In genomic region chr1:188188317-188188716, GRCh38 we compare ENCODE assay signal across 1 cellular context.
TF ChIP-seq lines count a peak whose summit lies in the region.

No MANE protein-coding gene starts in this region.

TF ChIP-seq in WTC11, 78 proteins besides CTCF, POLR2A, EP300 and RAD21 (continued from another document):
- TF ChIP-seq STAT6 (CRISPR knock-in tag; conservative IDR thresholded peaks at IDR 0.05; ENCODE audit: low read depth) = no peak
- TF ChIP-seq ZNF281 (CRISPR knock-in tag; IDR thresholded peaks at IDR 0.05) = no peak
- no peak for TF ChIP-seq NFATC4 (CRISPR knock-in tag; IDR thresholded peaks at IDR 0.05)
- TF ChIP-seq ZNF138 (CRISPR knock-in tag; conservative IDR thresholded peaks at IDR 0.05) = no peak
- TF ChIP-seq MAX (CRISPR knock-in tag; IDR thresholded peaks at IDR 0.05) = no peak
- TF ChIP-seq, protein P1, sequence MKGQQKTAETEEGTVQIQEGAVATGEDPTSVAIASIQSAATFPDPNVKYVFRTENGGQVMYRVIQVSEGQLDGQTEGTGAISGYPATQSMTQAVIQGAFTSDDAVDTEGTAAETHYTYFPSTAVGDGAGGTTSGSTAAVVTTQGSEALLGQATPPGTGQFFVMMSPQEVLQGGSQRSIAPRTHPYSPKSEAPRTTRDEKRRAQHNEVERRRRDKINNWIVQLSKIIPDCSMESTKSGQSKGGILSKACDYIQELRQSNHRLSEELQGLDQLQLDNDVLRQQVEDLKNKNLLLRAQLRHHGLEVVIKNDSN (CRISPR knock-in tag; IDR thresholded peaks at IDR 0.05) = no peak
- TF ChIP-seq SMAD3 (CRISPR knock-in tag; IDR thresholded peaks at IDR 0.05; ENCODE audit: borderline replicate concordance) = no peak
- TF ChIP-seq ZNF396 (CRISPR knock-in tag; IDR thresholded peaks at IDR 0.05; ENCODE audit: borderline replicate concordance) = no peak
- no peak for TF ChIP-seq ZNF671 (CRISPR knock-in tag; IDR thresholded peaks at IDR 0.05)
